Comparison of ENCODE assay signal across 23 cellular contexts in the genomic region with DNA sequence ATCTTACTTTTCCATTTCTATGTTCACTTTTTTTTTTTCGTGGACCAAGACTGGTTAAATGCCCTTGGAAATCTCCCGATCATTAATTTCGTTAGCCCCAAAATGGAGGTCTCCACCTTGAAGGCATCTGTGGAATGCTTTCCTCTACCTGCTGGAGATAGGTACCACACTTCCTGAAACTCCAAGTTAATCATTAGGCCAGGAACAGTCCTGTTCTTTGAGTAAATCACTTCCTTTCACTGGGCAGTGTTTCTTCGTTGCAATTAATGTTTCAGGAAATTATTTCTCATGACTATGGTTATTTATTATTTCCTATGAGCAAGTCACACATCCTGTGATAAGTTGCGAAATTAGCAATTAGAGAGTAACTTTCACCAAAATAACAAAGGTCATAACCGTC.
"Had no signal": no experiment of that assay in that cellular context is flagged by ENCODE, and none has a peak within 500 bp of the region (broad histone marks: within the 10 kb centered on the region; RNA-seq: fewer than 3 reads in every experiment).

No MANE protein-coding gene starts in this region.

- H3K9me3 ChIP-seq: esophagus muscularis mucosa, gastroesophageal sphincter, heart left ventricle, lower lobe of right lung, ovary, right lobe of liver, stomach, thyroid gland, vagina had no signal

- H3K27ac ChIP-seq: esophagus muscularis mucosa, foreskin keratinocyte, gastroesophageal sphincter, heart left ventricle, hepatocyte, lower lobe of right lung, ovary, right lobe of liver, stomach, thyroid gland, vagina had no signal

- DNase-seq: effector CD8-positive, alpha-beta T cell; endodermal cell; foreskin keratinocyte; heart left ventricle; left colon; left ventricle myocardium superior; lower lobe of right lung; natural killer cell; occipital lobe; ovary; right lobe of liver; small intestine; stimulated activated CD4-positive, alpha-beta T cell treated with anti-CD3 and anti-CD28 coated beads, Interleukin-15, amount 100 ng/mL, for 24 hours; stimulated activated CD4-positive, alpha-beta T cell treated with anti-CD3 and anti-CD28 coated beads, Interleukin-2, amount 100 ng/mL, for 48 hours; stimulated activated CD8-positive, alpha-beta memory T cell treated with anti-CD3 and anti-CD28 coated beads, Interleukin-4, amount 100 ng/mL, for 48 hours; stimulated activated naive CD4-positive, alpha-beta T cell; stomach; thyroid gland; trophoblast cell had no signal

- H3K4me1 ChIP-seq: gastroesophageal sphincter, heart left ventricle, lower lobe of right lung, right lobe of liver, thyroid gland, vagina had no signal

- H3K27me3 ChIP-seq: esophagus muscularis mucosa, foreskin keratinocyte, gastroesophageal sphincter, heart left ventricle, hepatocyte, ovary, right lobe of liver, stomach, thyroid gland, vagina had no signal

- H3K4me1 Mint-ChIP-seq: natural killer cell had no signal

- H3K36me3 ChIP-seq: esophagus muscularis mucosa, gastroesophageal sphincter, heart left ventricle, lower lobe of right lung, ovary, right lobe of liver, stomach, thyroid gland, vagina had no signal

- H3K4me3 Mint-ChIP-seq: endodermal cell, natural killer cell had no signal

- H3K4me3 ChIP-seq: esophagus muscularis mucosa, gastroesophageal sphincter, heart left ventricle, hepatocyte, lower lobe of right lung, ovary, right lobe of liver, stomach, thyroid gland, vagina had no signal

- H3K27ac Mint-ChIP-seq: endodermal cell, natural killer cell had no signal

- H3K36me3 Mint-ChIP-seq: natural killer cell had no signal

- H3K9me3 Mint-ChIP-seq: endodermal cell had no signal

- ATAC-seq: foreskin keratinocyte, gastroesophageal sphincter, heart left ventricle, left colon, left ventricle myocardium superior, lower lobe of right lung, natural killer cell, right lobe of liver had no signal
